Comparison of ENCODE assay signal across 1 cellular context in the genomic region with DNA sequence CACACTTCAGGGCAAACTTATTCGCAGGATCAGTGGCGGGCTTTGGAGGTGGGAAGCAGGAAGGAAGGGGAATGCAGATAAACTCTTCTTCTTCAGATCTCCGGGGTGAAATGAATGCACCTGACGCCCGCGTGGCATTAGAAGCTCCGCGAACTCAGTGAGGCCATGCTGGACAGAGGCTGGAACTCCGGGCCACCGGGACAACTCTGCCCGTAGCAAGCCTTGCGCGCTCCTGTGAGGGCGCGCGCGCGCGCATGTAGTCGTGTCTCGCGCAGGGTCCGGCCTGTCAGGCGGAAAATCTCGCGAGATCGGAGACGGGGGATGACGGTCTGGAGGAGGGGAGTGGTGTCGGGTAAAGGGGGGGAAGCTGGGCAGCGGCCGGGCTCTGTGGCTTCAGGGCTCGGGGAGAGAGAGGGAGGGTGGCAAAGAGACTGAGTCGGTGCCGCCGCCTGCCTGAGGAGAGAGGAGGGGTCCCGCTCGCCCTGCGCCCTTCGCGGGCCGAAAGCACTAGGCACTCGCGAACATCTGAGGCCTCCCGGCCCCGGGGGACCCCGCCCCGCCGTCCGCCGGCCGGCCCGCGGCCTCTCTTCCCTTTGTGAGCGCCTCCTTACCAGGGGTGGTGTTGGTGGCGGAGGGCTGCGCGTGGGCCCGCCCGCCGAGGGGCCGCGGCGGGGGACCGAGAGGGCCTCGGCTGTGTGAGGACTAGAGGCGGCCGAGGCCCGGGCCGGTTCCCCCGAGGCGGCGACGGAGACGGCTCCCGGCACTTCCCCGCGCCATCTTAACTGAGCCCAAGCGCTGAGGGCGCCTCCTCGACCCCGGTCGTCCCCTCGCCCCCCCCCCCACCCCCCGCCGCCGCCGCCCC.
TF ChIP-seq lines count a peak whose summit lies in the region.

TSS of gene TAOK1 (plus strand) at position 370 of the 862 bp plus-strand sequence. CDS start 61,186 bp downstream, outside the sequence.

TF ChIP-seq in H1, 55 proteins besides CTCF, POLR2A, EP300 and RAD21 (continues in another document):
- no peak for TF ChIP-seq RFX5 (IDR thresholded peaks at IDR 0.05; ENCODE audit: borderline replicate concordance, low read depth, low read length)
- TF ChIP-seq ASH2L (IDR thresholded peaks at IDR 0.05; ENCODE audit: low read length): peak; percentile 92
- TF ChIP-seq E2F6 (IDR thresholded peaks at IDR 0.05): no peak
- no peak for TF ChIP-seq CHD7 (IDR thresholded peaks at IDR 0.05; ENCODE audit: insufficient replicate concordance, low read length)
- no peak for TF ChIP-seq EGR1 (IDR thresholded peaks at IDR 0.05; ENCODE audit: borderline replicate concordance, low read depth, low read length)
- TF ChIP-seq PHF8 (conservative IDR thresholded peaks at IDR 0.05; ENCODE audit: low read depth, low read length): peak; percentile 99
- no peak for TF ChIP-seq MAFK (IDR thresholded peaks at IDR 0.05; ENCODE audit: low read depth, low read length)
- peak; percentile 91 for TF ChIP-seq POLR2AphosphoS5 (IDR thresholded peaks at IDR 0.05; ENCODE audit: low read depth, low read length)
- TF ChIP-seq, protein P1, sequence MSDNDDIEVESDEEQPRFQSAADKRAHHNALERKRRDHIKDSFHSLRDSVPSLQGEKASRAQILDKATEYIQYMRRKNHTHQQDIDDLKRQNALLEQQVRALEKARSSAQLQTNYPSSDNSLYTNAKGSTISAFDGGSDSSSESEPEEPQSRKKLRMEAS (IDR thresholded peaks at IDR 0.05): peak; percentile 56; the same call in 1 of the 2 replicates
- TF ChIP-seq BACH1 (IDR thresholded peaks at IDR 0.05; ENCODE audit: low read length): no peak
- peak; percentile 94 for TF ChIP-seq BRCA1 (IDR thresholded peaks at IDR 0.05; ENCODE audit: low read depth, low read length)
- no peak for TF ChIP-seq POU5F1 (IDR thresholded peaks at IDR 0.05; ENCODE audit: low read depth, low read length)
- TF ChIP-seq TAF7 (optimal IDR thresholded peaks at IDR 0.05; ENCODE audit: borderline replicate concordance, low read depth, low read length): no peak
- TF ChIP-seq SP1 (IDR thresholded peaks at IDR 0.05; ENCODE audit: low read depth, low read length): 0 out of 2 replicates have a peak, but pooled peaks have one; percentile 27
- no peak for TF ChIP-seq CHD1 (IDR thresholded peaks at IDR 0.05; ENCODE audit: low read depth, low read length)
- peak; percentile 85; the same call in 1 of the 2 replicates for TF ChIP-seq RBBP5 (IDR thresholded peaks at IDR 0.05; ENCODE audit: borderline replicate concordance, low read depth, low read length)
- no peak for TF ChIP-seq NANOG (IDR thresholded peaks at IDR 0.05; ENCODE audit: insufficient read depth, low read depth, low read length, poor library complexity, severe bottlenecking)
- 0 out of 2 replicates have a peak, but pooled peaks have one; percentile 24 for TF ChIP-seq SUZ12 (IDR thresholded peaks at IDR 0.05; ENCODE audit: low read length)
- TF ChIP-seq GABPA (IDR thresholded peaks at IDR 0.05; ENCODE audit: borderline replicate concordance, insufficient read depth, low read length): no peak
- 0 out of 2 replicates have a peak, but pooled peaks have one; percentile 35 for TF ChIP-seq KDM5A (IDR thresholded peaks at IDR 0.05; ENCODE audit: low read length)
- peak; percentile 37; the same call in 1 of the 2 replicates for TF ChIP-seq SP4 (IDR thresholded peaks at IDR 0.05; ENCODE audit: low read length)
- peak; percentile 50 for TF ChIP-seq NRF1 (IDR thresholded peaks at IDR 0.05; ENCODE audit: low read depth, low read length)
- TF ChIP-seq SP2 (IDR thresholded peaks at IDR 0.05; ENCODE audit: low read length): no peak
- TF ChIP-seq CTBP2 (IDR thresholded peaks at IDR 0.05; ENCODE audit: borderline replicate concordance, insufficient read depth, insufficient read length, low read length): no peak
- TF ChIP-seq, protein P2, sequence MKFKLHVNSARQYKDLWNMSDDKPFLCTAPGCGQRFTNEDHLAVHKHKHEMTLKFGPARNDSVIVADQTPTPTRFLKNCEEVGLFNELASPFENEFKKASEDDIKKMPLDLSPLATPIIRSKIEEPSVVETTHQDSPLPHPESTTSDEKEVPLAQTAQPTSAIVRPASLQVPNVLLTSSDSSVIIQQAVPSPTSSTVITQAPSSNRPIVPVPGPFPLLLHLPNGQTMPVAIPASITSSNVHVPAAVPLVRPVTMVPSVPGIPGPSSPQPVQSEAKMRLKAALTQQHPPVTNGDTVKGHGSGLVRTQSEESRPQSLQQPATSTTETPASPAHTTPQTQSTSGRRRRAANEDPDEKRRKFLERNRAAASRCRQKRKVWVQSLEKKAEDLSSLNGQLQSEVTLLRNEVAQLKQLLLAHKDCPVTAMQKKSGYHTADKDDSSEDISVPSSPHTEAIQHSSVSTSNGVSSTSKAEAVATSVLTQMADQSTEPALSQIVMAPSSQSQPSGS (IDR thresholded peaks at IDR 0.05; ENCODE audit: low read length): no peak
- TF ChIP-seq SAP30 (IDR thresholded peaks at IDR 0.05; ENCODE audit: insufficient read depth, insufficient replicate concordance, low read length): no peak
- peak; percentile 8; the same call in 1 of the 2 replicates for TF ChIP-seq TEAD4 (IDR thresholded peaks at IDR 0.05; ENCODE audit: low read depth, low read length)
- no peak for TF ChIP-seq CEBPB (IDR thresholded peaks at IDR 0.05; ENCODE audit: low read depth, low read length)
- TF ChIP-seq FOSL1 (IDR thresholded peaks at IDR 0.05; ENCODE audit: insufficient read depth, low read depth, low read length): no peak
- TF ChIP-seq KDM4A (IDR thresholded peaks at IDR 0.05; ENCODE audit: low read depth, low read length, severe bottlenecking): peak; percentile 45
- TF ChIP-seq CBX8 (IDR thresholded peaks at IDR 0.05; ENCODE audit: borderline replicate concordance, low read depth, low read length): no peak
- TF ChIP-seq HDAC2 (IDR thresholded peaks at IDR 0.05; ENCODE audit: borderline replicate concordance in 1 of 2, low read depth in 2 of 2, low read length in 2 of 2): peak in 1 of 2 experiments; percentile 53; a peak in 1 of 4 replicates
- no peak for TF ChIP-seq EZH2 (IDR thresholded peaks at IDR 0.05; ENCODE audit: low read depth, low read length, severe bottlenecking)
- TF ChIP-seq TCF12 (IDR thresholded peaks at IDR 0.05; ENCODE audit: low read depth, low read length): no peak
- no peak for TF ChIP-seq CBX5 (IDR thresholded peaks at IDR 0.05; ENCODE audit: low read depth, low read length)
- peak; percentile 38 to 80; a peak in 1 of 4 replicates for TF ChIP-seq SIN3A (conservative IDR thresholded peaks at IDR 0.05 in 1 of 2, IDR thresholded peaks at IDR 0.05 in 1 of 2; ENCODE audit: low read depth in 1 of 2, low read length in 2 of 2)
- TF ChIP-seq BCL11A (IDR thresholded peaks at IDR 0.05; ENCODE audit: low read depth in 2 of 2, low read length in 2 of 2): no peak
- no peak for TF ChIP-seq RNF2 (IDR thresholded peaks at IDR 0.05; ENCODE audit: borderline replicate concordance, low read depth, low read length, missing control alignments, poor library complexity, severe bottlenecking)
- no peak for TF ChIP-seq JUND (IDR thresholded peaks at IDR 0.05; ENCODE audit: low read length)
- peak; percentile 80 for TF ChIP-seq CREB1 (IDR thresholded peaks at IDR 0.05)
- peak; percentile 94 for TF ChIP-seq TAF1 (IDR thresholded peaks at IDR 0.05; ENCODE audit: low read depth, low read length)
- no peak for TF ChIP-seq KDM1A (IDR thresholded peaks at IDR 0.05; ENCODE audit: borderline replicate concordance, low read length)
- no peak for TF ChIP-seq SIX5 (IDR thresholded peaks at IDR 0.05; ENCODE audit: low read depth, low read length)
- TF ChIP-seq ZNF274 (IDR thresholded peaks at IDR 0.05; ENCODE audit: borderline replicate concordance, extremely low read depth, low read length): no peak
- TF ChIP-seq GTF2F1 (IDR thresholded peaks at IDR 0.05; ENCODE audit: borderline replicate concordance, low read depth, low read length): peak; percentile 71; the same call in 1 of the 2 replicates
- TF ChIP-seq SRF (IDR thresholded peaks at IDR 0.05; ENCODE audit: low read depth, low read length): no peak
- TF ChIP-seq RXRA (IDR thresholded peaks at IDR 0.05; ENCODE audit: insufficient read depth, low read depth, low read length): no peak
- TF ChIP-seq JUN (IDR thresholded peaks at IDR 0.05; ENCODE audit: low read depth, low read length): no peak
- TF ChIP-seq, protein P3, sequence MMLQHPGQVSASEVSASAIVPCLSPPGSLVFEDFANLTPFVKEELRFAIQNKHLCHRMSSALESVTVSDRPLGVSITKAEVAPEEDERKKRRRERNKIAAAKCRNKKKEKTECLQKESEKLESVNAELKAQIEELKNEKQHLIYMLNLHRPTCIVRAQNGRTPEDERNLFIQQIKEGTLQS (IDR thresholded peaks at IDR 0.05; ENCODE audit: insufficient read depth, low read depth, low read length): no peak
- TF ChIP-seq TBP (IDR thresholded peaks at IDR 0.05; ENCODE audit: low read depth, low read length): peak; percentile 78
- TF ChIP-seq YY1 (IDR thresholded peaks at IDR 0.05; ENCODE audit: low read depth, low read length): peak; percentile 57
- TF ChIP-seq SIRT6 (IDR thresholded peaks at IDR 0.05; ENCODE audit: low read length): no peak
- TF ChIP-seq, protein P4, sequence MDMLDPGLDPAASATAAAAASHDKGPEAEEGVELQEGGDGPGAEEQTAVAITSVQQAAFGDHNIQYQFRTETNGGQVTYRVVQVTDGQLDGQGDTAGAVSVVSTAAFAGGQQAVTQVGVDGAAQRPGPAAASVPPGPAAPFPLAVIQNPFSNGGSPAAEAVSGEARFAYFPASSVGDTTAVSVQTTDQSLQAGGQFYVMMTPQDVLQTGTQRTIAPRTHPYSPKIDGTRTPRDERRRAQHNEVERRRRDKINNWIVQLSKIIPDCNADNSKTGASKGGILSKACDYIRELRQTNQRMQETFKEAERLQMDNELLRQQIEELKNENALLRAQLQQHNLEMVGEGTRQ (IDR thresholded peaks at IDR 0.05; ENCODE audit: low read length): peak; percentile 26; the same call in 1 of the 2 replicates
